In the genomic region with DNA sequence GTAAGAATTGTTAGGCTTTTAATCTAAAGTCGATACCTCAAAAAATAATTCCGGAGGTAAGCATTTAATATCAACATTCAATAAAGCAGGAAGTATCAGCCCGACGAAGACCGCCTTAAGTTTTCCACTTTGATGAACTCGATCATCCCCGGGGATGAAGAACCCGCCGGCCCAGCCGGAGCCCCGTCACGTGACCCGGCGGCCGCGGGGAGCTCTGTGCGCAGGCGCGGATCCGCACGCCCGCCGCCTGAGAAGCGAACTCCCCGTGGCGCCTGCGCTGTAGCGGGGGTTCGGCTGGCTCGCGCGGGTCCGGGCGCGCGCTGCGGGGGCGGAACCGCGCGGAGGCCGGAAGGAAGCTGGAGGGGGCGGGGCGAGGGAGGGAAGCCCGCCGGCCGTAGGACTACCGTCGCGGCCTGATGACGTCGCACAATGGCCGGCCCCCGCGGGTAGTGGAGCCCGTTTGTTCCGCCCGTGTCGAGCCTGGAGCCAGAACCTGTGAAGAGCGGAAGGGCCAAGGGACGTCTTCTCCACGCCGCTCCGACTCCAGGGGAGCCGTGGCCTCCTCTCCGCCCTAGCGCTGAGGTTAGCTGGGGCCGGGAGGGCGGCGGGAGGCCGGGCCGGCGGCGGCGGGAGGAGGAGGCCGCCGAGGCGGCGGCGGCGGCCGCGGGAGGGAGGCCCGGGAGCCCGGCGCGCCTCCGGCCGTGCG, we compare ENCODE assay signal across 8 cellular contexts. TPM values are rescaled to one million over a fixed set of nuclear protein-coding genes. Genes with fewer than 3 reads are reported as not detected.
DNase-seq lines count a peak whose midpoint lies in the region; ATAC-seq and TF ChIP-seq lines count a peak whose summit lies in the region.

ZC3H18 (plus strand) TSS at position 419 of the 706 bp plus-strand sequence. CDS start 6,721 bp downstream, outside the sequence.

- H3K4me3 ChIP-seq in GM12875 (ENCODE audit: low read depth, low read length) (peak within 1 kb of the TSS; percentile 85), adrenal gland (peak within 1 kb of the TSS in 3 of 4 donors; percentile 26 to 87 (median 75)), heart right ventricle (peak within 1 kb of the TSS; percentile 67 to 96 (median 91)), upper lobe of left lung (peak within 1 kb of the TSS; percentile 80 to 99 (median 90))

- H3K36me3 ChIP-seq in adrenal gland (replicated peaks in 1 of 2) = no peaks in the 10 kb centered on the region
- H3K36me3 ChIP-seq in heart right ventricle = peaks cover 0 to 31% (median 0%) of the 10 kb centered on the region in 9 donors
- H3K36me3 ChIP-seq in upper lobe of left lung = peaks cover 0 to 14% (median 3%) of the 10 kb centered on the region in 4 donors

- TF ChIP-seq POLR2A in adrenal gland (IDR thresholded peaks at IDR 0.05) (peak; percentile 61 to 62), upper lobe of left lung (IDR thresholded peaks at IDR 0.05) (peak in 2 of 4 donors; percentile 34 to 83)

- H3K27me3 ChIP-seq in adrenal gland = no peaks in the 10 kb centered on the region
- H3K27me3 ChIP-seq in heart right ventricle = no peaks in the 10 kb centered on the region
- no peaks in the 10 kb centered on the region for H3K27me3 ChIP-seq in upper lobe of left lung

- peak in 2 of 4 donors; percentile 1 to 29 for TF ChIP-seq EP300 in upper lobe of left lung (IDR thresholded peaks at IDR 0.05)

- 0 to 1% (median 0%) methylated on average over 12 to 90 of the region's 90 CpGs for WGBS in adrenal gland, 4 donors
- WGBS in heart right ventricle, 2 donors = 0% methylated on average over 76 to 90 of the region's 90 CpGs
- 0% methylated on average over 16 to 20 of the region's 90 CpGs for WGBS in upper lobe of left lung, 2 donors

- H3K27ac ChIP-seq in adrenal gland (peak within 1 kb of the TSS in 4 of 5 donors; percentile 69 to 93 (median 74)), heart right ventricle (peak within 1 kb of the TSS; percentile 33 to 92 (median 84)), upper lobe of left lung (peak within 1 kb of the TSS; percentile 83 to 89 (median 88))

- H3K4me1 ChIP-seq in adrenal gland (replicated peaks in 1 of 2) = peaks cover 0 to 19% of the 10 kb centered on the region in 2 donors
- H3K4me1 ChIP-seq in heart right ventricle = peaks cover 6 to 30% (median 25%) of the 10 kb centered on the region in 9 donors
- peaks cover 21 to 34% (median 23%) of the 10 kb centered on the region in 4 donors for H3K4me1 ChIP-seq in upper lobe of left lung

- intact Hi-C loops in adrenal gland (cut with DNase I) = no loop called here
- intact Hi-C loops in heart right ventricle (cut with DNase I) = loop anchor here in 5 of 10 donors (2.0 to 10.0 kb wide), 5 partner anchors 21 to 137 kb away; partner anchors contain the start of genes CTU2 (in 4 of the 5) and RNF166 (in 4 of the 5)
- intact Hi-C loops in posterior cingulate gyrus (cut with DNase I) = loop anchor here (1.0 to 10.0 kb wide), 3 partner anchors 38 to 215 kb away; partner anchors contain the start of genes MVD and PIEZO1

- TF ChIP-seq CTCF in GM12875 (IDR thresholded peaks at IDR 0.05; ENCODE audit: borderline replicate concordance, insufficient read depth, low read depth, low read length) (no peak), adrenal gland (IDR thresholded peaks at IDR 0.05) (peak in 1 of 6 experiments; percentile 6), heart right ventricle (IDR thresholded peaks at IDR 0.05) (no peak), upper lobe of left lung (IDR thresholded peaks at IDR 0.05) (peak in 1 of 6 experiments; percentile 28)

- no peaks in the 10 kb centered on the region for H3K9me3 ChIP-seq in adrenal gland (replicated peaks in 1 of 3)
- no peaks in the 10 kb centered on the region for H3K9me3 ChIP-seq in heart right ventricle
- H3K9me3 ChIP-seq in upper lobe of left lung = no peaks in the 10 kb centered on the region

- peak; percentile 70 for DNase-seq in NCI-H146 treated with DMSO at 0.1 percent for 48 hours (lab: John Stamatoyannopoulos, UW; ENCODE audit: unreplicated experiment)
- peak; percentile 96 to 100 (median 97) for DNase-seq in T-helper 1 cell
- peak; percentile 94 to 98 (median 97) for DNase-seq in adrenal gland
- peak; percentile 97 to 98 for DNase-seq in heart right ventricle
- DNase-seq in posterior cingulate gyrus = peak; percentile 91 to 99 (median 92)
- DNase-seq in upper lobe of left lung = peak; percentile 96 to 99

- ATAC-seq in HG02852 (IDR thresholded peaks at IDR 0.05; ENCODE audit: unreplicated experiment) (peak; percentile 71), heart right ventricle (peak; percentile 97 to 99 (median 98)), upper lobe of left lung (ENCODE audit: low FRiP score in 2 of 2) (peak; percentile 96 to 99)

RNA-seq across cellular contexts. Expression of gene ZC3H18, which starts in this region (rescaled TPM):
- total RNA-seq in adrenal gland = 10 to 100 TPM; 11.8 to 40.2 (median 21.8) TPM
- polyA plus RNA-seq in adrenal gland = 10 to 100 TPM; 17.4 to 49.1 (median 34.0) TPM
- 10 to 100 TPM; 18.3 to 28.7 (median 22.0) TPM for total RNA-seq in heart right ventricle
- 10 to 100 TPM; 18.4 to 22.7 TPM for polyA plus RNA-seq in heart right ventricle
- 10 to 100 TPM; 22.0 to 74.4 (median 45.5) TPM for total RNA-seq in upper lobe of left lung

Comparison
In these comparisons a context has a peak if more than half of its experiments do, and no peak if none do; other contexts are left out.
1. Peak in every context shown above with its lines: DNase-seq, ATAC-seq, H3K4me3 ChIP-seq and H3K27ac ChIP-seq.